ENCODE assay signal across 18 cellular contexts in the genomic region with DNA sequence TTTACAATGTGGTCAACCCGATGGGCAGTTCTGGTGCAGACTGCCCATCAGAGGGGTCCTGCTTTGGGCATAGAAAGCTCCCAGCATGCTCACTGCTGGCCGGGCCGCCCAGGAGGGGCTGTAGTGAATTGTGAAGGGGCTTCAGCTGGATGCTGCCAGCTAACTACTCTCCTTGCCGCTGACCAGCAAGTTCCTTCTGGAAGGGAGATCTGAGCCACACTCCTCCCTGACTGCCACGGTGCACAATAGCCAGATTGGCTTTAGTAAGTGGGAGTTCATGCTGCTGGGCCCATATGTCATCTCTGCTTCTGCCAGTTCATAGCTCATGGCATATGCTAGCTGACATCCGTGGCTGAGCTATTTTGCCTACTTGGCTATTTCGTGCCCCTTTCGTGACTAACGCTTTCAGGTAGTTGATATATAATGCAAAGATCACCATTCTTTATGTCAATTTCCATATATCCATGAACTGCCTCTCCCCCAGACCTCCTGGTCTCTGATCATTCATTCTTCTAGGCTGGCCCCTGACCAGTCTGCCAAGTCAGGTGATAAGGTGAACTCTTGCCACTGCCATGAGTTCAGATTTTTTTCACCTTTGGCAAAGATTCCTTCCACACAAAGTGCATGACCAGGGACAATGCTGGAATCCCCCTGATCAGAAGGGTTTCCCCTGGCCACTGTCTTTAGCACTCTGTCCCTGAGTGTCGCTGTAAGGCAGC. TPM values are rescaled to one million over a fixed set of nuclear protein-coding genes. Genes with fewer than 3 reads are reported as not detected.
A peak's percentile ranks its signal among the peaks of the same experiment; 100 is the strongest.
DNase-seq lines count a peak whose midpoint lies in the region; ATAC-seq, FAIRE-seq and TF ChIP-seq lines count a peak whose summit lies in the region.
"Had no signal": no experiment of that assay in that cellular context is flagged by ENCODE, and none has a peak within 500 bp of the region (broad histone marks: within the 10 kb centered on the region; RNA-seq: fewer than 3 reads in every experiment).

No MANE protein-coding gene starts in this region.

- H3K27ac Mint-ChIP-seq in endodermal cell, result no peak overlapping the region
- no peak overlapping the region for H3K27ac Mint-ChIP-seq in natural killer cell treated with Interleukin-12 subunit alpha and Interleukin-12 subunit beta and Interleukin-15 and Interleukin-18, amount 100 ng/mL, for 72 hours

- no peak overlapping the region for H3K4me3 Mint-ChIP-seq in endodermal cell
- H3K4me3 Mint-ChIP-seq in natural killer cell treated with Interleukin-12 subunit alpha and Interleukin-12 subunit beta and Interleukin-15 and Interleukin-18, amount 100 ng/mL, for 72 hours, result no peak overlapping the region

- H3K27ac ChIP-seq in A549, result peak overlapping the region; percentile 4 to 71; a peak in 3 of 6 replicates
- no peak overlapping the region for H3K27ac ChIP-seq in GM12878 (ENCODE audit: control insufficient read depth, insufficient read depth)
- no peak overlapping the region for H3K27ac ChIP-seq in endodermal cell (ENCODE audit: low read depth, low read length)
- no peak overlapping the region for H3K27ac ChIP-seq in neuronal stem cell (replicated peaks; ENCODE audit: low read length)
- no peak overlapping the region for H3K27ac ChIP-seq in aorta (ENCODE audit: low read depth in 1 of 2, low read length in 2 of 2)
- H3K27ac ChIP-seq: BLaER1 treated with 17β-estradiol and CSF1 and Interleukin-3, amounts not matched to agents 10 nM and 100 nM had no signal

- no TSS peak for BruUV-seq in GM12878 (replicated peaks; lab: Mats Ljungman, UMichigan)

- H3K9me3 ChIP-seq in A549, result no peaks in the 10 kb centered on the region
- no peaks in the 10 kb centered on the region for H3K9me3 ChIP-seq in GM12878 (replicated peaks; ENCODE audit: control insufficient read depth, insufficient read depth, low read length)
- H3K9me3 ChIP-seq in endodermal cell (ENCODE audit: control insufficient read depth, low read length), result no peaks in the 10 kb centered on the region
- H3K9me3 ChIP-seq in neuronal stem cell (replicated peaks in 1 of 2; ENCODE audit: control insufficient read depth in 2 of 2, insufficient read depth in 1 of 2, low read depth in 1 of 2, low read length in 2 of 2), result no peaks in the 10 kb centered on the region
- H3K9me3 ChIP-seq in aorta (ENCODE audit: control insufficient read depth, low read length), result no peaks in the 10 kb centered on the region
- H3K9me3 ChIP-seq: BLaER1 treated with 17β-estradiol and CSF1 and Interleukin-3, amounts not matched to agents 10 nM and 100 nM had no signal

- no peak overlapping the region for H4K91ac ChIP-seq in neuronal stem cell (ENCODE audit: low read depth, low read length, poor library complexity)

- no peak overlapping the region for H2BK120ac ChIP-seq in neuronal stem cell (ENCODE audit: low read depth, low read length)

- no peak for DNase-seq in A549 (ENCODE audit: low read depth in 1 of 2, low spot score in 1 of 2)
- DNase-seq in NCI-H2171 (lab: John Stamatoyannopoulos, UW), result peak; percentile 51
- no peak for DNase-seq in GM12878 (ENCODE audit: low read depth, low spot score)
- DNase-seq in endodermal cell, result peak; percentile 31
- no peak for DNase-seq in neuronal stem cell (ENCODE audit: low spot score)
- DNase-seq in natural killer cell treated with Interleukin-12 subunit alpha and Interleukin-12 subunit beta and Interleukin-15 and Interleukin-18, amount 100 ng/mL, for 72 hours (ENCODE audit: low spot score), result no peak
- DNase-seq in aorta, result no peak
- DNase-seq: 8988T; KBM-7; NCI-H1417 treated with DMSO at 0.1 percent for 48 hours; NCI-H2029 treated with DMSO at 0.1 percent for 48 hours; NCI-H526 treated with DMSO at 0.1 percent for 48 hours; NK-92 treated with Interleukin-12 subunit alpha and Interleukin-12 subunit beta, amount 100 ng/mL, for 24 hours; OCI-M1; SIG-M5 had no signal

- no peaks in the 10 kb centered on the region for H3K36me3 Mint-ChIP-seq in endodermal cell (ENCODE audit: low read depth)
- no peaks in the 10 kb centered on the region for H3K36me3 Mint-ChIP-seq in natural killer cell treated with Interleukin-12 subunit alpha and Interleukin-12 subunit beta and Interleukin-15 and Interleukin-18, amount 100 ng/mL, for 72 hours

- no peak overlapping the region for H2AK5ac ChIP-seq in neuronal stem cell (ENCODE audit: low read depth, low read length)

- SMC1A ChIA-PET in GM12878 (lab: Charles Lee; ENCODE audit: uncharacterized antibody, unreplicated experiment), result interaction anchor here (0.9 to 1.0 kb wide), 2 partner anchors 15 to 85 kb away, joined by 4 to 6 read pairs; no protein-coding TSS in a partner anchor

- H3K27me3 ChIP-seq in GM12878 (replicated peaks in 1 of 2; ENCODE audit: control insufficient read depth in 2 of 2, insufficient read depth in 2 of 2, low read length in 1 of 2), result no peaks in the 10 kb centered on the region; a peak in 1 of 4 replicates
- no peaks in the 10 kb centered on the region for H3K27me3 ChIP-seq in endodermal cell (ENCODE audit: control insufficient read depth, insufficient read depth, low read length, poor library complexity, severe bottlenecking)
- no peaks in the 10 kb centered on the region for H3K27me3 ChIP-seq in neuronal stem cell (ENCODE audit: control insufficient read depth in 3 of 3, insufficient read depth in 3 of 3, low read depth in 1 of 3, low read length in 3 of 3)
- H3K27me3 ChIP-seq in aorta (ENCODE audit: control insufficient read depth in 1 of 2, insufficient read depth in 2 of 2, low read length in 1 of 2), result no peaks in the 10 kb centered on the region
- H3K27me3 ChIP-seq: BLaER1 treated with 17β-estradiol and CSF1 and Interleukin-3, amounts not matched to agents 10 nM and 100 nM had no signal

- H3K14ac ChIP-seq in neuronal stem cell (ENCODE audit: low read length), result no peak overlapping the region

- in situ Hi-C loops in GM12878 (cut with MboI), result no loop called here

- H3K4ac ChIP-seq in neuronal stem cell (ENCODE audit: low read length), result no peak overlapping the region

- H4K20me1 ChIP-seq in GM12878 (ENCODE audit: control insufficient read depth, insufficient read depth), result no peaks in the 10 kb centered on the region
- H4K20me1 ChIP-seq: BLaER1 treated with 17β-estradiol and CSF1 and Interleukin-3, amounts not matched to agents 10 nM and 100 nM had no signal

- peaks cover 37% of the 10 kb centered on the region for H3K4me1 ChIP-seq in A549
- H3K4me1 ChIP-seq in GM12878 (ENCODE audit: control insufficient read depth, insufficient read depth, low read length), result no peaks in the 10 kb centered on the region
- no peaks in the 10 kb centered on the region for H3K4me1 ChIP-seq in endodermal cell (ENCODE audit: control insufficient read depth, insufficient read depth, low read length)
- peaks cover 10 to 16% of the 10 kb centered on the region in 2 donors for H3K4me1 ChIP-seq in neuronal stem cell (ENCODE audit: control insufficient read depth in 2 of 2, insufficient read depth in 1 of 2, low read depth in 1 of 2, low read length in 2 of 2)
- peaks cover 0 to 3% of the 10 kb centered on the region in 2 donors for H3K4me1 ChIP-seq in aorta (ENCODE audit: control insufficient read depth in 1 of 2, insufficient read depth in 2 of 2, low read length in 2 of 2)

- no peak overlapping the region for H2BK12ac ChIP-seq in neuronal stem cell (ENCODE audit: low read length)

- no peak for TF ChIP-seq POLR2A in A549 (IDR thresholded peaks at IDR 0.05; ENCODE audit: low read length)
- TF ChIP-seq POLR2A in GM12878 (IDR thresholded peaks at IDR 0.05; ENCODE audit: low read depth, low read length), result no peak

- TF ChIP-seq CTCF in A549 (IDR thresholded peaks at IDR 0.05), result no peak
- TF ChIP-seq CTCF in GM12878 (IDR thresholded peaks at IDR 0.05 in 2 of 3, conservative IDR thresholded peaks at IDR 0.05 in 1 of 3; ENCODE audit: control insufficient read depth in 2 of 3, extremely low read depth in 1 of 3, insufficient read depth in 1 of 3, low read depth in 3 of 3, low read length in 3 of 3), result no peak
- no peak for TF ChIP-seq CTCF in endodermal cell (conservative IDR thresholded peaks at IDR 0.05)

- ATAC-seq in A549, result no peak
- peak; percentile 57 for ATAC-seq in GM12878
- no peak for ATAC-seq in HG03135 (IDR thresholded peaks at IDR 0.05; ENCODE audit: unreplicated experiment)
- ATAC-seq in natural killer cell treated with Interleukin-12 subunit alpha and Interleukin-12 subunit beta and Interleukin-15 and Interleukin-18, amount 100 ng/mL, for 72 hours, result no peak
- no peak for ATAC-seq in aorta (ENCODE audit: low FRiP score)
- ATAC-seq: HCT116 had no signal

- no peak overlapping the region for H3K23ac ChIP-seq in neuronal stem cell (ENCODE audit: low read depth, low read length, poor library complexity)

- TF ChIP-seq RAD21 in A549 (conservative IDR thresholded peaks at IDR 0.05 in 1 of 2, IDR thresholded peaks at IDR 0.05 in 1 of 2), result no peak
- no peak for TF ChIP-seq RAD21 in GM12878 (IDR thresholded peaks at IDR 0.05; ENCODE audit: insufficient read depth, low read depth, low read length)

- intact Hi-C loops in GM12878 (cut with micrococcal nuclease; ENCODE audit: unreplicated experiment), result no loop called here
- intact Hi-C loops in aorta (cut with DNase I), result no loop called here

- no peaks in the 10 kb centered on the region for H3K9me3 Mint-ChIP-seq in endodermal cell
- no peaks in the 10 kb centered on the region for H3K9me3 Mint-ChIP-seq in natural killer cell treated with Interleukin-12 subunit alpha and Interleukin-12 subunit beta and Interleukin-15 and Interleukin-18, amount 100 ng/mL, for 72 hours

- H3K36me3 ChIP-seq in GM12878 (ENCODE audit: control insufficient read depth in 2 of 2, insufficient read depth in 2 of 2, low read length in 1 of 2) (no peaks in the 10 kb centered on the region), endodermal cell (ENCODE audit: control insufficient read depth, insufficient read depth, low read length) (no peaks in the 10 kb centered on the region), neuronal stem cell (replicated peaks in 1 of 2; ENCODE audit: control insufficient read depth in 2 of 2, insufficient read depth in 2 of 2, low read length in 2 of 2) (no peaks in the 10 kb centered on the region), aorta (ENCODE audit: control insufficient read depth in 1 of 2, insufficient read depth in 2 of 2, low read length in 1 of 2) (no peaks in the 10 kb centered on the region)
- H3K36me3 ChIP-seq: BLaER1 treated with 17β-estradiol and CSF1 and Interleukin-3, amounts not matched to agents 10 nM and 100 nM had no signal

- H3K4me2 ChIP-seq in A549, result no peak overlapping the region
- H3K4me2 ChIP-seq in GM12878 (ENCODE audit: control insufficient read depth, insufficient read depth), result no peak overlapping the region
- no peak overlapping the region for H3K4me2 ChIP-seq in neuronal stem cell (ENCODE audit: insufficient read depth, low read length, poor library complexity, severe bottlenecking)
- H3K4me2 ChIP-seq: BLaER1 treated with 17β-estradiol and CSF1 and Interleukin-3, amounts not matched to agents 10 nM and 100 nM had no signal

- CTCF ChIA-PET in A549 (lab: Yijun Ruan, JAX), result interaction anchor here (1.5 kb wide), 1 partner anchor 17 kb away, joined by 3 read pairs; no protein-coding TSS in a partner anchor
- CTCF ChIA-PET in GM12878 (lab: Yijun Ruan, JAX), result interaction anchor here (1.0 kb wide), 1 partner anchor 51 kb away, joined by 3 read pairs; no protein-coding TSS in a partner anchor

- H3K4me3 ChIP-seq in A549 (no peak overlapping the region), GM12878 (no peak overlapping the region), endodermal cell (ENCODE audit: low read length) (no peak overlapping the region), neuronal stem cell (ENCODE audit: low read length in 2 of 2) (no peak overlapping the region), aorta (ENCODE audit: low read length in 2 of 2) (no peak overlapping the region)
- H3K4me3 ChIP-seq: BLaER1 treated with 17β-estradiol and CSF1 and Interleukin-3, amounts not matched to agents 10 nM and 100 nM had no signal

- POLR2A ChIA-PET in A549 (lab: Yijun Ruan, JAX), result interaction anchor here (0.5 to 0.6 kb wide), 2 partner anchors 22 to 652 kb away, joined by 3 to 4 read pairs; no protein-coding TSS in a partner anchor
- POLR2A ChIA-PET in GM12878 (lab: Charles Lee), result no interaction called here

- H2BK15ac ChIP-seq in neuronal stem cell (ENCODE audit: low read length), result no peak overlapping the region

- H3K18ac ChIP-seq in neuronal stem cell (ENCODE audit: low read length), result no peak overlapping the region

- no peak overlapping the region for H2BK5ac ChIP-seq in neuronal stem cell (ENCODE audit: low read length)

- WGBS in A549 (ENCODE audit: missing lambda C conversion rate), result 89% methylated on average over 10 of the region's 10 CpGs
- 46% methylated on average over 10 of the region's 10 CpGs for WGBS in GM12878 (ENCODE audit: insufficient coverage, insufficient replicate concordance, low lambda C conversion rate, missing lambda C conversion rate)
- WGBS in endodermal cell (ENCODE audit: insufficient coverage in 1 of 2, insufficient read length in 1 of 2), 2 experiments, result 84 to 89% methylated on average over 8 to 10 of the region's 10 CpGs
- WGBS in neuronal stem cell (ENCODE audit: extremely low coverage in 2 of 2, insufficient read length in 2 of 2, insufficient replicate concordance in 1 of 2), 2 donors, result no CpG with 5 or more reads among the region's 10 CpGs
- WGBS in aorta, 2 donors, result 85 to 88% methylated on average over 10 of the region's 10 CpGs

- H4K8ac ChIP-seq in neuronal stem cell (ENCODE audit: low read depth, low read length), result no peak overlapping the region

- FAIRE-seq in A549 (lab: Jason Lieb, UNC) (no peak), GM12878 (lab: Jason Lieb, UNC) (no peak)

- TF ChIP-seq EP300 in A549 (IDR thresholded peaks at IDR 0.05) (no peak), GM12878 (IDR thresholded peaks at IDR 0.05; ENCODE audit: borderline replicate concordance in 1 of 2, control insufficient read depth in 1 of 2, low read depth in 2 of 2, low read length in 2 of 2) (no peak)

- peaks cover 3% of the 10 kb centered on the region for H3K27me3 Mint-ChIP-seq in endodermal cell (ENCODE audit: insufficient read depth)
- H3K27me3 Mint-ChIP-seq in natural killer cell treated with Interleukin-12 subunit alpha and Interleukin-12 subunit beta and Interleukin-15 and Interleukin-18, amount 100 ng/mL, for 72 hours, result peaks cover 0 to 2% of the 10 kb centered on the region in 2 donors

- peaks cover 13% of the 10 kb centered on the region for H3K4me1 Mint-ChIP-seq in endodermal cell
- H3K4me1 Mint-ChIP-seq in natural killer cell treated with Interleukin-12 subunit alpha and Interleukin-12 subunit beta and Interleukin-15 and Interleukin-18, amount 100 ng/mL, for 72 hours (ENCODE audit: low read depth in 2 of 2), result no peaks in the 10 kb centered on the region

- H2AFZ ChIP-seq in GM12878 (ENCODE audit: control insufficient read depth, low read depth, low read length) (no peak overlapping the region), neuronal stem cell (ENCODE audit: low read length) (no peak overlapping the region)

- H3K79me1 ChIP-seq in neuronal stem cell (ENCODE audit: low read depth, low read length), result no peaks in the 10 kb centered on the region

- RAD21 ChIA-PET in GM12878 (lab: Charles Lee; ENCODE audit: unreplicated experiment), result no interaction called here

- no peaks in the 10 kb centered on the region for H3K79me2 ChIP-seq in GM12878 (ENCODE audit: control insufficient read depth, insufficient read depth, low read length)

- H3K9ac ChIP-seq in GM12878 (ENCODE audit: control insufficient read depth, insufficient read depth, low read length), result no peak overlapping the region
- no peak overlapping the region for H3K9ac ChIP-seq in endodermal cell (ENCODE audit: extremely low read depth, low read length, poor library complexity, severe bottlenecking)
- no peak overlapping the region for H3K9ac ChIP-seq in neuronal stem cell (ENCODE audit: low read depth, low read length, poor library complexity)
- H3K9ac ChIP-seq: BLaER1 treated with 17β-estradiol and CSF1 and Interleukin-3, amounts not matched to agents 10 nM and 100 nM had no signal

RNA-seq across cellular contexts. Expression of gene ROCK2, which starts 51.7 kb away (rescaled TPM):
- polyA plus RNA-seq in A549 (2011; rRNA removed), result 33.4 and 38.7 TPM in 2 replicates
- 5.9 and 6.5 TPM in 2 replicates for polyA plus RNA-seq in A549 (2012; cell fraction: cytosol; rRNA removed)
- polyA plus RNA-seq in A549 (2012; cell fraction: nucleus; rRNA removed), result 4.2 and 6.9 TPM in 2 replicates
- 34.0 to 38.0 TPM (median 36.4 TPM) in 3 replicates for polyA plus RNA-seq in A549 (2017; fragmentation: RNase III; extraction: RNeasy Plus Mini Kit Qiagen cat#74134 plus additional on column Dnase treatment)
- polyA minus RNA-seq in A549 (2011; rRNA and poly(A)+ RNA removed), result 28.9 and 30.0 TPM in 2 replicates
- 48.5 and 57.0 TPM in 2 replicates for total RNA-seq in GM12878 (2013; cell fraction: nucleolus; rRNA removed)
- total RNA-seq in GM12878 (2014; rRNA removed), result 12.5 and 17.7 TPM in 2 replicates
- total RNA-seq in GM12878 (2014; rRNA removed; fragmentation: Illumina TruSeq; extraction: Trizol), result 22.1 and 22.5 TPM in 2 replicates
- total RNA-seq in GM12878 (2021), result 16.3 and 19.3 TPM in 2 replicates
- 3.0 TPM for polyA plus RNA-seq in GM12878 (2011; ENCODE audit: low read depth)
- 5.1 and 9.1 TPM in 2 replicates for polyA plus RNA-seq in GM12878 (2011; rRNA removed)
- 1.6 and 2.3 TPM in 2 replicates for polyA plus RNA-seq in GM12878 (2011; cell fraction: cytosol; rRNA removed)
- 3.3 and 5.0 TPM in 2 replicates for polyA plus RNA-seq in GM12878 (2011; cell fraction: nucleus; rRNA removed)
- 5.2 and 6.6 TPM in 2 replicates for polyA plus RNA-seq in GM12878 (2012)
- polyA plus RNA-seq in GM12878 (2014; fragmentation: Illumina TruSeq; extraction: Trizol), result 12.7 and 15.8 TPM in 2 replicates
- polyA plus RNA-seq in GM12878 (2014; fragmentation: Nextera tagmentation; extraction: Ambion mirVana), result 1 to 10 TPM; 4.6 to 5.8 TPM
- 6.3 and 7.6 TPM in 2 replicates for polyA plus RNA-seq in GM12878 (2014; rRNA removed)
- polyA plus RNA-seq in GM12878 (2016; fragmentation: Nextera tagmentation; extraction: Ambion mirVana), result 1 to 10 TPM; 5.6 to 9.0 TPM
- polyA minus RNA-seq in GM12878 (2011; rRNA and poly(A)+ RNA removed), result 9.1 and 14.3 TPM in 2 replicates
- polyA minus RNA-seq in GM12878 (2011; cell fraction: cytosol; rRNA and poly(A)+ RNA removed), result 3.7 and 4.7 TPM in 2 replicates
- polyA minus RNA-seq in GM12878 (2011; cell fraction: nucleus; rRNA and poly(A)+ RNA removed), result 8.5 and 13.8 TPM in 2 replicates
- 10 to 100 TPM; 27.2 to 32.6 TPM for total RNA-seq in endodermal cell
- polyA plus RNA-seq in endodermal cell (2013, experiment 1 of 2), result 21.7 TPM
- polyA plus RNA-seq in endodermal cell (2013, experiment 2 of 2), result 25.5 TPM
- 19.4 TPM for polyA plus RNA-seq in neuronal stem cell (2013, experiment 1 of 2)
- 20.3 TPM for polyA plus RNA-seq in neuronal stem cell (2013, experiment 2 of 2)
- total RNA-seq in natural killer cell treated with Interleukin-12 subunit alpha and Interleukin-12 subunit beta and Interleukin-15 and Interleukin-18, amount 100 ng/mL, for 72 hours, result 10 to 100 TPM; 19.1 to 26.3 TPM
- total RNA-seq in aorta, result 100 to 1,000 TPM in 1 of 2 donors, 10 to 100 TPM in 1; 97.9 to 119 TPM
- 10 to 100 TPM; 19.2 to 20.5 TPM for polyA plus RNA-seq in aorta

Comparison
In these comparisons a context has a peak if more than half of its experiments do, and no peak if none do; other contexts are left out.
1. DNase-seq: peak in NCI-H2171 (single experiment) and endodermal cell (single experiment); none in A549 (0 of 2), GM12878 (single experiment), neuronal stem cell (single experiment), natural killer cell treated with Interleukin-12 subunit alpha and Interleukin-12 subunit beta and Interleukin-15 and Interleukin-18, amount 100 ng/mL, for 72 hours (single experiment) and aorta (0 of 2).
2. H3K27ac ChIP-seq: peak in A549 (2 of 2); none in GM12878 (single experiment), endodermal cell (single experiment), neuronal stem cell (single experiment) and aorta (0 of 2).